ENCODE assay signal across 8 cellular contexts in the genomic region with DNA sequence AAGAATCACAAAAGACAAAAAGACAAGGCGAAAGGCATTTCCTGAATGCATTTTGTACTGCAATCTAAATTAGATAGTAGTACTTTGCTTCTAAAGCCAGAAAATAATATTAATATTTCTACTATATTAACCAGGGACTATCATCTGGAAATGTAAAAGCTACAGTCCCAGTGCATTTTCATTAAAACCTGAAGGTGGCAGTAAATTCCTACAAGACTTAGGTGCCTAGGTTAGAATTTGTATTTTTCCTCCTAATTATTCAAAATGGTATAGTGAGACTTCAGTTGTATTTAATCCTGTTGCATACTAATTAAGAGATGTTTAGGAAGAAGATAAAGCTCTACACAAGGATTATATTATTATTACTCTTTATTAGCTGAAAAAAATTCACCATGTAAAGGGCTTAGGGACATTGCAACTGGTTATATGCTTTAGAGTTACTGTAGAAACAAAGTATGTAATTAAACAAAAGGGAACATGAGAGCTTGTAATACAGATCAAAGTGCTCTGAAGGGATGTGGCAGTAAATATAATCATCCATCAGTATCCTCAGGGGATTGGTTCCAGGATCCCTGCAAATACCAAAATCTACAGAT. TPM values are rescaled to one million over a fixed set of nuclear protein-coding genes. Genes with fewer than 3 reads are reported as not detected.
DNase-seq lines count a peak whose midpoint lies in the region; ATAC-seq and TF ChIP-seq lines count a peak whose summit lies in the region.

No MANE protein-coding gene starts in this region.

- H3K27ac Mint-ChIP-seq in endodermal cell, result no peak overlapping the region
- no peak overlapping the region for H3K27ac Mint-ChIP-seq in type B pancreatic cell

- in situ Hi-C loops in gastrocnemius medialis (cut with MboI; ENCODE audit: low sequenced_read_pairs in 4 of 4), result no loop called here

- no TSS peak for BruUV-seq in A673 (replicated peaks; lab: Mats Ljungman, UMichigan)

- no peaks in the 10 kb centered on the region for H3K9me3 ChIP-seq in A673 (ENCODE audit: low read depth, low read length, poor library complexity, severe bottlenecking)
- no peaks in the 10 kb centered on the region for H3K9me3 ChIP-seq in endodermal cell (ENCODE audit: control insufficient read depth, low read length)
- H3K9me3 ChIP-seq in gastrocnemius medialis, result no peaks in the 10 kb centered on the region

- peak; percentile 68 for TF ChIP-seq CTCF in A673 (conservative IDR thresholded peaks at IDR 0.05; ENCODE audit: low read depth, low read length)
- peak; percentile 26; the same call in 1 of the 2 replicates for TF ChIP-seq CTCF in GM12874 (IDR thresholded peaks at IDR 0.05; ENCODE audit: insufficient read depth, low read depth, low read length)
- TF ChIP-seq CTCF in endodermal cell (conservative IDR thresholded peaks at IDR 0.05), result peak; percentile 76
- TF ChIP-seq CTCF in type B pancreatic cell (conservative IDR thresholded peaks at IDR 0.05), result peak; percentile 73
- TF ChIP-seq CTCF in gastrocnemius medialis (IDR thresholded peaks at IDR 0.05 in 4 of 5, conservative IDR thresholded peaks at IDR 0.05 in 1 of 5), result peak in 1 of 5 experiments; percentile 32

- H3K4me1 Mint-ChIP-seq in endodermal cell, result no peaks in the 10 kb centered on the region
- peaks cover 5% of the 10 kb centered on the region for H3K4me1 Mint-ChIP-seq in type B pancreatic cell (ENCODE audit: unreplicated experiment)

- H3K27ac ChIP-seq in A673 (ENCODE audit: low read depth, low read length, poor library complexity, severe bottlenecking) (no peak overlapping the region), endodermal cell (ENCODE audit: low read depth, low read length) (no peak overlapping the region), gastrocnemius medialis (no peak overlapping the region)

- no peak overlapping the region for H3K4me3 Mint-ChIP-seq in endodermal cell
- no peak overlapping the region for H3K4me3 Mint-ChIP-seq in type B pancreatic cell

- ATAC-seq in GM21367 (IDR thresholded peaks at IDR 0.05; ENCODE audit: unreplicated experiment), result no peak
- no peak for ATAC-seq in gastrocnemius medialis

- H3K36me3 ChIP-seq in A673 (ENCODE audit: insufficient read depth, low read length, poor library complexity, severe bottlenecking) (no peaks in the 10 kb centered on the region), endodermal cell (ENCODE audit: control insufficient read depth, insufficient read depth, low read length) (no peaks in the 10 kb centered on the region), gastrocnemius medialis (no peaks in the 10 kb centered on the region)

- WGBS in endodermal cell (ENCODE audit: insufficient coverage in 1 of 2, insufficient read length in 1 of 2), 2 experiments, result 83% methylated on average over 1 of the region's 1 CpG; no CpG with 5 or more reads in 1 of the 2 experiments

- H3K4me1 ChIP-seq in A673 (ENCODE audit: insufficient read depth, low read length, poor library complexity, severe bottlenecking) (peaks cover 20% of the 10 kb centered on the region), endodermal cell (ENCODE audit: control insufficient read depth, insufficient read depth, low read length) (no peaks in the 10 kb centered on the region), gastrocnemius medialis (peaks cover 4 to 7% of the 10 kb centered on the region in 2 donors)

- CTCF ChIA-PET in A673 (lab: Charles Lee), result interaction anchor here (1.7 kb wide), 1 partner anchor 189 kb away, joined by 18 read pairs; no protein-coding TSS in a partner anchor

- H3K27me3 ChIP-seq in A673 (replicated peaks; ENCODE audit: insufficient read depth, low read depth, low read length, poor library complexity) (no peaks in the 10 kb centered on the region), endodermal cell (ENCODE audit: control insufficient read depth, insufficient read depth, low read length, poor library complexity, severe bottlenecking) (no peaks in the 10 kb centered on the region), gastrocnemius medialis (no peaks in the 10 kb centered on the region)

- H3K27me3 Mint-ChIP-seq in endodermal cell (ENCODE audit: insufficient read depth) (no peaks in the 10 kb centered on the region), type B pancreatic cell (no peaks in the 10 kb centered on the region)

- intact Hi-C loops in A673 (cut with micrococcal nuclease; ENCODE audit: unreplicated experiment), result loop anchor here (10.0 kb wide), 1 partner anchor 495 kb away; no protein-coding TSS in a partner anchor
- intact Hi-C loops in gastrocnemius medialis (cut with DNase I; ENCODE audit: low total_unique reads), result no loop called here

- H3K4me3 ChIP-seq in A673 (ENCODE audit: low read depth, low read length, poor library complexity, severe bottlenecking) (no peak overlapping the region), endodermal cell (ENCODE audit: low read length) (no peak overlapping the region), gastrocnemius medialis (no peak overlapping the region)

- POLR2A ChIA-PET in A673 (lab: Charles Lee; ENCODE audit: low non-redundant PET), result no interaction called here

- H3K36me3 Mint-ChIP-seq in endodermal cell (ENCODE audit: low read depth) (no peaks in the 10 kb centered on the region), type B pancreatic cell (no peaks in the 10 kb centered on the region)

- H3K9ac ChIP-seq in endodermal cell (ENCODE audit: extremely low read depth, low read length, poor library complexity, severe bottlenecking), result no peak overlapping the region

- DNase-seq in A673 (ENCODE audit: low spot score) (peak; percentile 55), NCI-H345 (lab: John Stamatoyannopoulos, UW) (peak; percentile 9), endodermal cell (no peak), type B pancreatic cell (ENCODE audit: extremely low spot score, unreplicated experiment) (no peak), gastrocnemius medialis (no peak), SK-N-DZ (ENCODE audit: low spot score) (no peak)

- TF ChIP-seq POLR2A in gastrocnemius medialis (IDR thresholded peaks at IDR 0.05), result no peak

- no peaks in the 10 kb centered on the region for H3K9me3 Mint-ChIP-seq in endodermal cell
- no peaks in the 10 kb centered on the region for H3K9me3 Mint-ChIP-seq in type B pancreatic cell

RNA-seq across cellular contexts. Expression of gene BRMS1L, which starts 53.6 kb away (rescaled TPM):
- total RNA-seq in A673 (2021) (14.4 and 14.6 TPM in 2 replicates), endodermal cell (1 to 10 TPM; 9.0 to 9.4 TPM), type B pancreatic cell (ENCODE audit: low replicate concordance) (8.7 and 14.6 TPM in 2 replicates), gastrocnemius medialis (1 to 10 TPM; 4.6 to 6.8 (median 6.1) TPM)
- polyA plus RNA-seq in endodermal cell (2013, experiment 1 of 2), result 14.6 TPM
- polyA plus RNA-seq in endodermal cell (2013, experiment 2 of 2), result 14.0 TPM
- 19.5 and 23.9 TPM in 2 replicates for polyA plus RNA-seq in SK-N-DZ (2014; cell fraction: cytosol; rRNA removed)
- polyA plus RNA-seq in SK-N-DZ (2014; cell fraction: nucleus; rRNA removed), result 14.1 and 116 TPM in 2 replicates

Comparison
In these comparisons a context has a peak if more than half of its experiments do, and no peak if none do; other contexts are left out.
1. DNase-seq: peak in A673 (single experiment) and NCI-H345 (single experiment); none in endodermal cell (single experiment), type B pancreatic cell (single experiment), gastrocnemius medialis (0 of 2) and SK-N-DZ (single experiment).